ENCODE assay signal across 21 cellular contexts in the genomic region with DNA sequence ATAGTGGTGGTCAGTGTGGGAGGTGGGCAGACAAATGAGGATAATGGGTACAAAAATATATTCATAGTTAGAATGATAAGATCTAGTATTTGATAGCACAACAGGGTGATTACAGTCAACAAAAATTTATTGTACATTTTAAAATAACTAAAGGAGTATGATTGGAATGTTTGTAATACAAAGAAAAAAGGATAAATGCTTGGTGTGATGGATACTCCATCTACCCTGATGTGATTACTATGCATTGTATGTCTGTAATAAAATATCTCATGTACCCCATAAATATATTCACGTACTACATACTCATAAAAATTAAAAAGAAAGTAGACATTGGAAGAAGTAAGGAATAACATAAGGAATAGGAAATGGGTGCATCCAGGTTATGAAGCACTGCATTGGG. TPM values are rescaled to one million over a fixed set of nuclear protein-coding genes. Genes with fewer than 3 reads are reported as not detected.
DNase-seq lines count a peak whose midpoint lies in the region; ATAC-seq and TF ChIP-seq lines count a peak whose summit lies in the region.
"Had no signal": no experiment of that assay in that cellular context is flagged by ENCODE, and none has a peak within 500 bp of the region (broad histone marks: within the 10 kb centered on the region; RNA-seq: fewer than 3 reads in every experiment).

No MANE protein-coding gene starts in this region.

- TF ChIP-seq CTCF in left ventricle myocardium inferior (IDR thresholded peaks at IDR 0.05; ENCODE audit: borderline replicate concordance) (no peak), dorsolateral prefrontal cortex (IDR thresholded peaks at IDR 0.05 in 54 of 56, conservative IDR thresholded peaks at IDR 0.05 in 2 of 56; ENCODE audit: low read depth in 1 of 56, partially characterized antibody in 56 of 56) (no peak), Calu3 (IDR thresholded peaks at IDR 0.05; ENCODE audit: unreplicated experiment) (no peak)

- DNase-seq in left ventricle myocardium inferior (no peak), Right ventricle myocardium superior (no peak), dorsolateral prefrontal cortex (no peak), SHP77 treated with DMSO at 0.1 percent for 48 hours (lab: John Stamatoyannopoulos, UW) (no peak), kidney glomerular epithelial cell (lab: John Stamatoyannopoulos, UW) (no peak), Calu3 (no peak)
- DNase-seq: ACHN; CD8-positive, alpha-beta T cell; DMS153; GF-D8; Kasumi-1; NCI-H1048; NCI-H1417 treated with DMSO at 0.1 percent for 48 hours; NCI-H187; NCI-H526 treated with DMSO at 0.1 percent for 48 hours; OCI-M1 had no signal

- no peak overlapping the region for H3K4me3 Mint-ChIP-seq in Calu3 (ENCODE audit: low read depth, unreplicated experiment)
- H3K4me3 Mint-ChIP-seq: CD8-positive, alpha-beta T cell had no signal

- BruUV-seq in Calu3 (replicated peaks; lab: Mats Ljungman, UMichigan) = no TSS peak

- H3K27me3 Mint-ChIP-seq in Calu3 (ENCODE audit: unreplicated experiment) = no peaks in the 10 kb centered on the region

- H3K27me3 ChIP-seq in left ventricle myocardium inferior (ENCODE audit: low read depth) (no peaks in the 10 kb centered on the region), dorsolateral prefrontal cortex (no peaks in the 10 kb centered on the region), skeletal muscle satellite cell (ENCODE audit: control insufficient read depth, insufficient read depth, low read length) (no peaks in the 10 kb centered on the region)
- H3K27me3 ChIP-seq: BLaER1 treated with 17β-estradiol and CSF1 and Interleukin-3, amounts not matched to agents 10 nM and 100 nM had no signal

- no peaks in the 10 kb centered on the region for H3K36me3 Mint-ChIP-seq in Calu3 (ENCODE audit: insufficient read depth, unreplicated experiment)

- ATAC-seq in Right ventricle myocardium superior (ENCODE audit: poor library complexity) (no peak), HG02938 (IDR thresholded peaks at IDR 0.05; ENCODE audit: unreplicated experiment) (no peak)
- ATAC-seq: CD8-positive, alpha-beta T cell; HCT116 had no signal

- peaks cover 5% of the 10 kb centered on the region for H3K9me3 Mint-ChIP-seq in Calu3 (ENCODE audit: low read depth, unreplicated experiment)

- no peak overlapping the region for H3K4me3 ChIP-seq in left ventricle myocardium inferior
- H3K4me3 ChIP-seq in dorsolateral prefrontal cortex = no peak overlapping the region
- H3K4me3 ChIP-seq in skeletal muscle satellite cell (ENCODE audit: low read length) = no peak overlapping the region
- H3K4me3 ChIP-seq: BLaER1 treated with 17β-estradiol and CSF1 and Interleukin-3, amounts not matched to agents 10 nM and 100 nM had no signal

- no peak overlapping the region for H3K27ac Mint-ChIP-seq in Calu3 (ENCODE audit: unreplicated experiment)
- H3K27ac Mint-ChIP-seq: CD8-positive, alpha-beta T cell had no signal

- CTCF ChIA-PET in Calu3 (lab: Charles Lee) = interaction anchor here (1.0 kb wide), 1 partner anchor 18 kb away, joined by 3 read pairs; no protein-coding TSS in a partner anchor

- peak overlapping the region; percentile 32 for H3K4me2 ChIP-seq in skeletal muscle satellite cell (ENCODE audit: low read length)
- H3K4me2 ChIP-seq: BLaER1 treated with 17β-estradiol and CSF1 and Interleukin-3, amounts not matched to agents 10 nM and 100 nM had no signal

- H3K4me1 Mint-ChIP-seq in Calu3 (ENCODE audit: low read depth, unreplicated experiment) = no peaks in the 10 kb centered on the region

- peaks cover 25% of the 10 kb centered on the region for H3K4me1 ChIP-seq in left ventricle myocardium inferior
- peaks cover 6% of the 10 kb centered on the region for H3K4me1 ChIP-seq in skeletal muscle satellite cell (ENCODE audit: control insufficient read depth, insufficient read depth, low read length)
- H3K4me1 ChIP-seq: BLaER1 treated with 17β-estradiol and CSF1 and Interleukin-3, amounts not matched to agents 10 nM and 100 nM had no signal

- intact Hi-C loops in left ventricle myocardium inferior (cut with micrococcal nuclease) = no loop called here
- intact Hi-C loops in Right ventricle myocardium superior (cut with DNase I) = no loop called here
- intact Hi-C loops in dorsolateral prefrontal cortex (cut with DNase I) = no loop called here
- intact Hi-C loops in Calu3 (cut with micrococcal nuclease; ENCODE audit: unreplicated experiment) = no loop called here

- H3K9ac ChIP-seq in skeletal muscle satellite cell (ENCODE audit: low read depth, low read length) = no peak overlapping the region
- H3K9ac ChIP-seq: BLaER1 treated with 17β-estradiol and CSF1 and Interleukin-3, amounts not matched to agents 10 nM and 100 nM had no signal

- peaks cover 14% of the 10 kb centered on the region for H3K36me3 ChIP-seq in left ventricle myocardium inferior
- no peaks in the 10 kb centered on the region for H3K36me3 ChIP-seq in skeletal muscle satellite cell (ENCODE audit: insufficient read depth, low read length)

- peaks cover 19% of the 10 kb centered on the region for H3K9me3 ChIP-seq in left ventricle myocardium inferior (replicated peaks)
- peaks cover 4% of the 10 kb centered on the region for H3K9me3 ChIP-seq in skeletal muscle satellite cell (replicated peaks; ENCODE audit: low read length)

- H3K27ac ChIP-seq in left ventricle myocardium inferior (replicated peaks) (peak overlapping the region; percentile 52), dorsolateral prefrontal cortex (peak overlapping the region in 42 of 59 donors; percentile 2 to 87 (median 64))
- H3K27ac ChIP-seq: 22Rv1; BLaER1 treated with 17β-estradiol and CSF1 and Interleukin-3, amounts not matched to agents 10 nM and 100 nM had no signal

RNA-seq across cellular contexts. Expression of a gene that starts 15.4 kb away (rescaled TPM):
- total RNA-seq in left ventricle myocardium inferior (19.2 TPM), Right ventricle myocardium superior (19.8 TPM), dorsolateral prefrontal cortex (10 to 100 TPM; 17.7 to 34.3 (median 24.3) TPM), Calu3 (2022) (17.4 and 22.8 TPM in 2 replicates)
- total RNA-seq in skeletal muscle satellite cell (2012; rRNA removed) = 10.4 and 13.5 TPM in 2 replicates

RNA-seq across cellular contexts. Expression of a gene that starts 15.6 kb away (rescaled TPM):
- total RNA-seq in left ventricle myocardium inferior (192 TPM), Right ventricle myocardium superior (191 TPM), dorsolateral prefrontal cortex (100 to 1,000 TPM in 20 of 120 experiments, 10 to 100 TPM in 100; 60.0 to 125 (median 89.3) TPM), Calu3 (2022) (85.7 and 87.0 TPM in 2 replicates)
- 125 and 152 TPM in 2 replicates for total RNA-seq in skeletal muscle satellite cell (2012; rRNA removed)

RNA-seq across cellular contexts. Expression of a gene that starts 24.0 kb away (rescaled TPM):
- total RNA-seq in left ventricle myocardium inferior (106 TPM), Right ventricle myocardium superior (83.6 TPM), dorsolateral prefrontal cortex (100 to 1,000 TPM in 3 of 120 experiments, 10 to 100 TPM in 117; 45.6 to 116 (median 75.0) TPM), Calu3 (2022) (175 and 187 TPM in 2 replicates)
- 26.4 and 48.3 TPM in 2 replicates for total RNA-seq in skeletal muscle satellite cell (2012; rRNA removed)

RNA-seq across cellular contexts. Expression of a gene that starts 31.2 kb away (rescaled TPM):
- total RNA-seq in left ventricle myocardium inferior (84.2 TPM), Right ventricle myocardium superior (71.5 TPM), dorsolateral prefrontal cortex (100 to 1,000 TPM in 118 of 120 experiments, 10 to 100 TPM in 2; 89.6 to 219 (median 142) TPM), Calu3 (2022) (70.6 and 71.5 TPM in 2 replicates)
- total RNA-seq in skeletal muscle satellite cell (2012; rRNA removed) = 60.9 and 62.9 TPM in 2 replicates
